15 cellular contexts compared by ENCODE assay signal in genomic region chr5:73265641-73266040, GRCh38.
"Had no signal": no experiment of that assay in that cellular context is flagged by ENCODE, and none has a peak within 500 bp of the region (broad histone marks: within the 10 kb centered on the region; RNA-seq: fewer than 3 reads in every experiment).

No MANE protein-coding gene starts in this region.

- FAIRE-seq: astrocyte, endometrium had no signal

- H3K9me3 ChIP-seq: left ventricle myocardium inferior, mucosa of descending colon, thyroid gland had no signal

- H3K27ac ChIP-seq: left ventricle myocardium inferior, thyroid gland had no signal

- H3K27me3 ChIP-seq: thyroid gland had no signal

- H3K4me1 ChIP-seq: left ventricle myocardium inferior, thyroid gland had no signal

- DNase-seq: activated CD4-positive, alpha-beta memory T cell treated with anti-CD3 and anti-CD28 coated beads for 36 hours; activated CD4-positive, alpha-beta T cell treated with anti-CD3 and anti-CD28 coated beads for 36 hours; activated CD8-positive, alpha-beta memory T cell treated with anti-CD3 and anti-CD28 coated beads, Interleukin-2, amount 10 ng/mL, durations not matched to agents 7 days and 5 days; activated naive CD4-positive, alpha-beta T cell treated with anti-CD3 and anti-CD28 coated beads for 36 hours; activated T-cell treated with anti-CD3 and anti-CD28 coated beads, Interleukin-2, amount 50 U/mL, for 1 hour; hypothalamus; left ventricle myocardium inferior; mucosa of descending colon; naive thymus-derived CD8-positive, alpha-beta T cell; posterior cingulate gyrus; stimulated activated CD4-positive, alpha-beta T cell treated with anti-CD3 and anti-CD28 coated beads, Interleukin-4, amount 100 ng/mL, for 1 hour; stimulated activated naive B cell treated with anti-CD40 and anti-IgM and Interleukin-4, amounts not matched to agents 10 μg/mL and 1 μg/mL and 100 μg/mL, for 72 hours; thyroid gland had no signal

- H3K36me3 ChIP-seq: left ventricle myocardium inferior, thyroid gland had no signal

- H3K4me3 ChIP-seq: left ventricle myocardium inferior, mucosa of descending colon, thyroid gland had no signal
